ENCODE assay signal across 8 cellular contexts in the genomic region with DNA sequence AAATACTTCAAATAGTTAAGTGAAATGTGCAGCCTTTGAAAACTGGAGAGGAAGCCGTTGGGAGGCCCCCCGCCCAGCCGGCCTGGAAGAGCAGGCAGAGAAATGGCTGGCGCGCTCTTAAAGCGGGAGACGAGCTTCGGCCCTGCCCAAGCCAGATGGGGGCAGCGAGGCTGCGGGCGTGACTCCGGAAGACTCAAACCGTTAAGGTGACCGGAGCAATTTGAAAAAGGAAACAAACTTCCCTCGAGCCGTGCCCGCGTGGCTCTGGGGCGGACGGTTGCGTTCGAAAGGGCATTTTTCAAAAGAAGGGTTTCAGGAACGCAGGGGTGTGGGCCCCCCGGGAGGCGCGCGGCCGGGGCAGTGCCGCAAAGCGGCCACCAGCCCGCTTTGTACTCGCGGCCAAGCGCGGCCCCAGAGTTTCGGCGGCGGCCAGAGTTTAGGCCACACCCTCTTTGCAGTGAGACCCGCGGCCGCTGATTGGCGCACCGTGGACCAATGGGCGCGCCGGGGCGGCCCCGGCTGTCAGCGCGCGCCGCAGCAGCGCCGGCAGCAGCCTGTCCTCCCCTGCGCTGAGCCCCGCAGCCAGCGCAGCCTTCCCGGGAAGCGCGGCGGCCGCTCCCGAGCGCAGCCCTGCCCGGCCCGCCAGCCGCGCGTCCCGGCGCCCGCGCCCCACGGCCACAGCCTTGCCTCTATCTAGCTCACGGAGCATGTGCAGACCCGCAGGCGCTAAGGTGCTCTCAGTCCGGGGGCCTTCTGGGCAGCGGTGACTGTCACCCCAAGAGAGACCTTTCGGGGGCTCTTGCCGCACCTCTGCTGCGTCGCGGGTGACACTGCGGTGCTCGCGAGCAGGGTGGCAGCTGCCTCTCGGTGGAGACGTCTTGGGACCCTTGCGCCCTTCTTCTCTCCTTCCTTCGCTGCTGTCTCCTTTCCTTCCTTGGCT.
DNase-seq lines count a peak whose midpoint lies in the region; ATAC-seq lines count a peak whose summit lies in the region.

A gene with protein sequence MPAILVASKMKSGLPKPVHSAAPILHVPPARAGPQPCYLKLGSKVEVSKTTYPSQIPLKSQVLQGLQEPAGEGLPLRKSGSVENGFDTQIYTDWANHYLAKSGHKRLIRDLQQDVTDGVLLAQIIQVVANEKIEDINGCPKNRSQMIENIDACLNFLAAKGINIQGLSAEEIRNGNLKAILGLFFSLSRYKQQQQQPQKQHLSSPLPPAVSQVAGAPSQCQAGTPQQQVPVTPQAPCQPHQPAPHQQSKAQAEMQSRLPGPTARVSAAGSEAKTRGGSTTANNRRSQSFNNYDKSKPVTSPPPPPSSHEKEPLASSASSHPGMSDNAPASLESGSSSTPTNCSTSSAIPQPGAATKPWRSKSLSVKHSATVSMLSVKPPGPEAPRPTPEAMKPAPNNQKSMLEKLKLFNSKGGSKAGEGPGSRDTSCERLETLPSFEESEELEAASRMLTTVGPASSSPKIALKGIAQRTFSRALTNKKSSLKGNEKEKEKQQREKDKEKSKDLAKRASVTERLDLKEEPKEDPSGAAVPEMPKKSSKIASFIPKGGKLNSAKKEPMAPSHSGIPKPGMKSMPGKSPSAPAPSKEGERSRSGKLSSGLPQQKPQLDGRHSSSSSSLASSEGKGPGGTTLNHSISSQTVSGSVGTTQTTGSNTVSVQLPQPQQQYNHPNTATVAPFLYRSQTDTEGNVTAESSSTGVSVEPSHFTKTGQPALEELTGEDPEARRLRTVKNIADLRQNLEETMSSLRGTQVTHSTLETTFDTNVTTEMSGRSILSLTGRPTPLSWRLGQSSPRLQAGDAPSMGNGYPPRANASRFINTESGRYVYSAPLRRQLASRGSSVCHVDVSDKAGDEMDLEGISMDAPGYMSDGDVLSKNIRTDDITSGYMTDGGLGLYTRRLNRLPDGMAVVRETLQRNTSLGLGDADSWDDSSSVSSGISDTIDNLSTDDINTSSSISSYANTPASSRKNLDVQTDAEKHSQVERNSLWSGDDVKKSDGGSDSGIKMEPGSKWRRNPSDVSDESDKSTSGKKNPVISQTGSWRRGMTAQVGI (N-terminal part only) (plus strand): TSS at position 557 of the 940 bp plus-strand sequence. CDS start 859 bp downstream, outside the sequence.

- in situ Hi-C loops in ACHN (cut with HindIII; ENCODE audit: low pct_ligation_motif_present, low pct_unique_long_range_greater_than_20kb, low sequenced_read_pairs): no loop called here

- DNase-seq in ACHN: peak; percentile 88
- peak; percentile 96 for DNase-seq in NCI-H2227 (lab: John Stamatoyannopoulos, UW; ENCODE audit: unreplicated experiment)
- peak; percentile 51 to 55 for DNase-seq in activated CD4-positive, alpha-beta T cell treated with anti-CD3 and anti-CD28 coated beads for 24 hours (ENCODE audit: low read depth in 2 of 2)
- peak; percentile 75 for DNase-seq in kidney glomerular epithelial cell (lab: John Stamatoyannopoulos, UW)
- peak; percentile 82 for DNase-seq in stimulated activated CD4-positive, alpha-beta T cell treated with anti-CD3 and anti-CD28 coated beads, Interleukin-15, amount 100 ng/mL, for 24 hours

- ATAC-seq in GM18909 (IDR thresholded peaks at IDR 0.05; ENCODE audit: poor library complexity, unreplicated experiment): peak; percentile 99
- ATAC-seq in HG03139 (IDR thresholded peaks at IDR 0.05; ENCODE audit: unreplicated experiment): peak; percentile 99

- H3K27ac ChIP-seq in cingulate gyrus (ENCODE audit: low read depth, low read length): peak within 1 kb of the TSS; percentile 83

Comparison
In these comparisons a context has a peak if more than half of its experiments do, and no peak if none do; other contexts are left out.
1. Peak in every context shown above with its lines: DNase-seq, ATAC-seq and H3K27ac ChIP-seq.